8 cellular contexts compared by ENCODE assay signal in genomic region chr9:127418037-127418471, GRCh38. TPM values are rescaled to one million over a fixed set of nuclear protein-coding genes. Genes with fewer than 3 reads are reported as not detected.
A peak's percentile ranks its signal among the peaks of the same experiment; 100 is the strongest.
DNase-seq lines count a peak whose midpoint lies in the region; ATAC-seq and TF ChIP-seq lines count a peak whose summit lies in the region.

No MANE protein-coding gene starts in this region.

- H3K9me3 Mint-ChIP-seq in activated T-helper 1 cell treated with anti-CD3 and anti-CD28 coated beads, Interleukin-12 subunit alpha, Interleukin-12 subunit beta, Interleukin-2, Interleukin-4 antibody, amounts not matched to agents 30 ng/mL and 10 ng/mL and 1 ng/mL, durations not matched to agents 14 hours and 24 hours and 36 hours = no peaks in the 10 kb centered on the region

- intact Hi-C loops in activated T-helper 1 cell treated with anti-CD3 and anti-CD28 coated beads, Interleukin-12 subunit alpha, Interleukin-12 subunit beta, Interleukin-2, Interleukin-4 antibody, amounts not matched to agents 30 ng/mL and 10 ng/mL and 1 ng/mL, durations not matched to agents 14 hours and 24 hours and 36 hours (cut with micrococcal nuclease) = loop anchor here (2.0 kb wide), 1 partner anchor 203 kb away; no protein-coding TSS in a partner anchor

- H3K36me3 Mint-ChIP-seq in activated T-helper 1 cell treated with anti-CD3 and anti-CD28 coated beads, Interleukin-12 subunit alpha, Interleukin-12 subunit beta, Interleukin-2, Interleukin-4 antibody, amounts not matched to agents 30 ng/mL and 10 ng/mL and 1 ng/mL, durations not matched to agents 14 hours and 24 hours and 36 hours (ENCODE audit: low read depth) = no peaks in the 10 kb centered on the region

- H3K4me3 Mint-ChIP-seq in activated T-helper 1 cell treated with anti-CD3 and anti-CD28 coated beads, Interleukin-12 subunit alpha, Interleukin-12 subunit beta, Interleukin-2, Interleukin-4 antibody, amounts not matched to agents 30 ng/mL and 10 ng/mL and 1 ng/mL, durations not matched to agents 14 hours and 24 hours and 36 hours = no peak overlapping the region

- TF ChIP-seq CTCF in GM12864 (IDR thresholded peaks at IDR 0.05; ENCODE audit: low read depth, low read length, missing control alignments) = peak; percentile 69

- no peaks in the 10 kb centered on the region for H3K27me3 Mint-ChIP-seq in activated T-helper 1 cell treated with anti-CD3 and anti-CD28 coated beads, Interleukin-12 subunit alpha, Interleukin-12 subunit beta, Interleukin-2, Interleukin-4 antibody, amounts not matched to agents 30 ng/mL and 10 ng/mL and 1 ng/mL, durations not matched to agents 14 hours and 24 hours and 36 hours (ENCODE audit: insufficient read depth)

- peaks cover 5% of the 10 kb centered on the region for H3K4me1 Mint-ChIP-seq in activated T-helper 1 cell treated with anti-CD3 and anti-CD28 coated beads, Interleukin-12 subunit alpha, Interleukin-12 subunit beta, Interleukin-2, Interleukin-4 antibody, amounts not matched to agents 30 ng/mL and 10 ng/mL and 1 ng/mL, durations not matched to agents 14 hours and 24 hours and 36 hours (ENCODE audit: low read depth)

- ATAC-seq in GM21526 (IDR thresholded peaks at IDR 0.05; ENCODE audit: low FRiP score, unreplicated experiment) (no peak), HG03175 (IDR thresholded peaks at IDR 0.05; ENCODE audit: unreplicated experiment) (no peak), HG03378 (IDR thresholded peaks at IDR 0.05; ENCODE audit: unreplicated experiment) (no peak)

- H3K4me3 ChIP-seq in GM12864 (ENCODE audit: low read depth, low read length) = no peak overlapping the region

- DNase-seq in GM12864 (ENCODE audit: low read depth) = no peak
- DNase-seq in NAMALWA (ENCODE audit: low spot score) = peak; percentile 70
- DNase-seq in activated T-helper 1 cell treated with anti-CD3 and anti-CD28 coated beads, Interleukin-12 subunit alpha, Interleukin-12 subunit beta, Interleukin-2, Interleukin-4 antibody, amounts not matched to agents 30 ng/mL and 10 ng/mL and 1 ng/mL, durations not matched to agents 14 hours and 24 hours and 36 hours (ENCODE audit: low spot score) = peak; percentile 19
- DNase-seq in islet precursor cell = peak; percentile 81
- DNase-seq in NCI-H510A treated with DMSO at 0.1 percent for 48 hours (lab: John Stamatoyannopoulos, UW) = no peak

- no peak overlapping the region for H3K27ac Mint-ChIP-seq in activated T-helper 1 cell treated with anti-CD3 and anti-CD28 coated beads, Interleukin-12 subunit alpha, Interleukin-12 subunit beta, Interleukin-2, Interleukin-4 antibody, amounts not matched to agents 30 ng/mL and 10 ng/mL and 1 ng/mL, durations not matched to agents 14 hours and 24 hours and 36 hours

RNA-seq across cellular contexts. Expression of gene ZNF79, which starts 6.1 kb away (rescaled TPM):
- total RNA-seq in activated T-helper 1 cell treated with anti-CD3 and anti-CD28 coated beads, Interleukin-12 subunit alpha, Interleukin-12 subunit beta, Interleukin-2, Interleukin-4 antibody, amounts not matched to agents 30 ng/mL and 10 ng/mL and 1 ng/mL, durations not matched to agents 14 hours and 24 hours and 36 hours = 21.7 and 23.1 TPM in 2 replicates

RNA-seq across cellular contexts. Expression of gene SLC2A8, which starts 21.1 kb away (rescaled TPM):
- total RNA-seq in activated T-helper 1 cell treated with anti-CD3 and anti-CD28 coated beads, Interleukin-12 subunit alpha, Interleukin-12 subunit beta, Interleukin-2, Interleukin-4 antibody, amounts not matched to agents 30 ng/mL and 10 ng/mL and 1 ng/mL, durations not matched to agents 14 hours and 24 hours and 36 hours = 10.4 and 11.6 TPM in 2 replicates

RNA-seq across cellular contexts. Expression of gene RPL12, which starts 33.2 kb away (rescaled TPM):
- 1,157 and 1,162 TPM in 2 replicates for total RNA-seq in activated T-helper 1 cell treated with anti-CD3 and anti-CD28 coated beads, Interleukin-12 subunit alpha, Interleukin-12 subunit beta, Interleukin-2, Interleukin-4 antibody, amounts not matched to agents 30 ng/mL and 10 ng/mL and 1 ng/mL, durations not matched to agents 14 hours and 24 hours and 36 hours

RNA-seq across cellular contexts. Expression of gene LRSAM1, which starts 33.3 kb away (rescaled TPM):
- total RNA-seq in activated T-helper 1 cell treated with anti-CD3 and anti-CD28 coated beads, Interleukin-12 subunit alpha, Interleukin-12 subunit beta, Interleukin-2, Interleukin-4 antibody, amounts not matched to agents 30 ng/mL and 10 ng/mL and 1 ng/mL, durations not matched to agents 14 hours and 24 hours and 36 hours = 23.8 and 25.8 TPM in 2 replicates

Comparison
In these comparisons a context has a peak if more than half of its experiments do, and no peak if none do; other contexts are left out.
1. DNase-seq: peak in NAMALWA (single experiment), activated T-helper 1 cell treated with anti-CD3 and anti-CD28 coated beads, Interleukin-12 subunit alpha, Interleukin-12 subunit beta, Interleukin-2, Interleukin-4 antibody, amounts not matched to agents 30 ng/mL and 10 ng/mL and 1 ng/mL, durations not matched to agents 14 hours and 24 hours and 36 hours (single experiment) and islet precursor cell (single experiment); none in GM12864 (single experiment) and NCI-H510A treated with DMSO at 0.1 percent for 48 hours (single experiment).